ENCODE assay signal across 18 cellular contexts in the genomic region with DNA sequence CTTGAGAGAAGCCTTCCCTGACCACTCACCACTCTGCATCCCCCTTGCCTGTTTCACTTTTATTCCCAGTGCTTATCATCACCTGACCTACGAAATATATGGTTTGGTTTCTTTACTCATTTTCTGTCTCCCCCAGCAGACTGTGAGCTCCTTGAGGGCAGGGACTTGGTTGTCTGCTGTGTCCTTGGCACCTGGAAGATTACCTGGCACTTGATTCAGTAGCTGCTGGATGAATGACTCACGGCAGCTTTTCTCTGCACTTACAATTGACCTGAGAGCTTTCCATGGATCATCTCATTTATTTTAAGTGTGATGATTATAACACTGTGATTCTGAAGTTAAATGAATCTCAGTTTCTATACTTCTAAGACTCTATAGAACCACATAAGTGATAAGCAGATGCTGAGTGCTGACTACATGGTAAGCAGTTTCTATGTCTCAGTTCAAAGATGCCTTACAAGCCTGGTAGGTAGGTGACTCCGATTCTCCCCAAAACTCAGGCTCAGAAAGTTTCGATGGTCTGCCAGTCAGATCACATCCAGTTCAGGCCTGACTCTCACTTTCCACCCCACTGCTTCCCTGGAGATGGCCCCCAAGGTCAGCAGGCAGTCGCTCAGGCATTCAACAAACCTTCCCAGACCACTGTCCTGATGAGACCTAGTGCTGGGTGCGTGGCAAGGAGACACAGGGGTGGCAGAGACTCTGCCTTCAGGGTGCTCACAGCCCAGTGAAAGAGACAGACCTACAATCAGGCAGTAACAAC. TPM values are rescaled to one million over a fixed set of nuclear protein-coding genes. Genes with fewer than 3 reads are reported as not detected.
DNase-seq lines count a peak whose midpoint lies in the region; ATAC-seq, FAIRE-seq and TF ChIP-seq lines count a peak whose summit lies in the region.
"Had no signal": no experiment of that assay in that cellular context is flagged by ENCODE, and none has a peak within 500 bp of the region (broad histone marks: within the 10 kb centered on the region; RNA-seq: fewer than 3 reads in every experiment).

No MANE protein-coding gene starts in this region.

- H3K9ac ChIP-seq in astrocyte (ENCODE audit: low read length) = no peak overlapping the region

- no peak for TF ChIP-seq CTCF in activated B cell treated with CpG ODN at 0.5 μM for 24 hours (IDR thresholded peaks at IDR 0.05)
- no peak for TF ChIP-seq CTCF in astrocyte (IDR thresholded peaks at IDR 0.05; ENCODE audit: insufficient read depth, low read depth, low read length)
- TF ChIP-seq CTCF in GM20000 (IDR thresholded peaks at IDR 0.05; ENCODE audit: extremely low read depth, missing control alignments) = no peak

- no peak overlapping the region for H3K4me2 ChIP-seq in astrocyte (ENCODE audit: low read length)
- H3K4me2 ChIP-seq: GM23338 had no signal

- no peaks in the 10 kb centered on the region for H3K9me3 ChIP-seq in astrocyte (ENCODE audit: insufficient read depth, low read depth, low read length)
- H3K9me3 ChIP-seq: ascending aorta, right atrium auricular region, upper lobe of right lung had no signal

- intact Hi-C loops in activated B cell treated with CpG ODN at 0.5 μM for 24 hours (cut with micrococcal nuclease) = loop anchor here (5.0 kb wide), 1 partner anchor 61 kb away; no protein-coding TSS in a partner anchor

- ATAC-seq in activated B cell treated with CpG ODN at 0.5 μM for 24 hours (ENCODE audit: low read depth) = no peak
- ATAC-seq in stimulated activated effector memory CD8-positive, alpha-beta T cell treated with anti-CD3 and anti-CD28 coated beads, Interleukin-12 subunit alpha, Interleukin-12 subunit beta, amount 100 ng/mL, for 72 hours = peak; percentile 69
- ATAC-seq: GM23338, upper lobe of right lung had no signal

- H3K27ac ChIP-seq in astrocyte (ENCODE audit: low read depth, low read length) = no peak overlapping the region
- H3K27ac ChIP-seq: ascending aorta, right atrium auricular region, upper lobe of right lung had no signal

- no peak for FAIRE-seq in astrocyte (lab: Jason Lieb, UNC)
- FAIRE-seq: GM12891, TTC549 had no signal

- H4K20me1 ChIP-seq in astrocyte (ENCODE audit: insufficient read depth, low read length) = no peaks in the 10 kb centered on the region

- no peaks in the 10 kb centered on the region for H3K27me3 Mint-ChIP-seq in activated T-cell treated with anti-CD3 and anti-CD28 coated beads, Interleukin-2, amount 50 U/mL, for 24 hours
- H3K27me3 Mint-ChIP-seq in activated B cell treated with CpG ODN at 0.5 μM for 24 hours (no peaks in the 10 kb centered on the region), astrocyte (ENCODE audit: low read depth, unreplicated experiment) (peaks cover 40% of the 10 kb centered on the region)

- H3K79me2 ChIP-seq in astrocyte (ENCODE audit: insufficient read depth, low read length) = no peaks in the 10 kb centered on the region

- POLR2A ChIA-PET in activated B cell treated with CpG ODN at 0.5 μM for 24 hours (lab: Charles Lee) = no interaction called here

- H3K27ac Mint-ChIP-seq in activated T-cell treated with anti-CD3 and anti-CD28 coated beads, Interleukin-2, amount 50 U/mL, for 24 hours = peak overlapping the region; percentile 99
- peak overlapping the region; percentile 51 for H3K27ac Mint-ChIP-seq in activated B cell treated with CpG ODN at 0.5 μM for 24 hours
- peak overlapping the region; percentile 14 for H3K27ac Mint-ChIP-seq in astrocyte (ENCODE audit: unreplicated experiment)
- H3K27ac Mint-ChIP-seq in stimulated activated effector memory CD8-positive, alpha-beta T cell treated with anti-CD3 and anti-CD28 coated beads, Interleukin-12 subunit alpha, Interleukin-12 subunit beta, amount 100 ng/mL, for 72 hours = peak overlapping the region; percentile 97
- H3K27ac Mint-ChIP-seq: GM23338, nephron progenitor cell had no signal

- CTCF ChIA-PET in activated B cell treated with CpG ODN at 0.5 μM for 24 hours (lab: Charles Lee) = no interaction called here

- peaks cover 4% of the 10 kb centered on the region for H3K27me3 ChIP-seq in astrocyte (ENCODE audit: insufficient read depth, low read length)
- H3K27me3 ChIP-seq: ascending aorta, right atrium auricular region, upper lobe of right lung had no signal

- H3K36me3 ChIP-seq in astrocyte (ENCODE audit: insufficient read depth, low read length) = no peaks in the 10 kb centered on the region
- H3K36me3 ChIP-seq: ascending aorta, right atrium auricular region, upper lobe of right lung had no signal

- no peak overlapping the region for H3K4me3 ChIP-seq in astrocyte (ENCODE audit: insufficient read depth, low read depth, low read length)
- H3K4me3 ChIP-seq: ascending aorta, GM23338, right atrium auricular region, upper lobe of right lung had no signal

- no peaks in the 10 kb centered on the region for H3K4me1 ChIP-seq in astrocyte (ENCODE audit: insufficient read depth, low read length)
- H3K4me1 ChIP-seq: ascending aorta, right atrium auricular region, upper lobe of right lung had no signal

- no peak overlapping the region for H2AFZ ChIP-seq in astrocyte (ENCODE audit: low read depth, low read length)
- H2AFZ ChIP-seq: GM23338 had no signal

- DNase-seq in activated T-cell treated with anti-CD3 and anti-CD28 coated beads, Interleukin-2, amount 50 U/mL, for 24 hours = peak; percentile 65
- DNase-seq in activated T-cell treated with anti-CD3 and anti-CD28 coated beads for 4 hours (no peak), activated B cell treated with CpG ODN at 0.5 μM for 24 hours (no peak), astrocyte (ENCODE audit: low read depth) (no peak), NCI-H748 treated with DMSO at 0.1 percent for 48 hours (lab: John Stamatoyannopoulos, UW) (no peak), GM20000 (ENCODE audit: low spot score) (no peak), Kasumi-1 (lab: John Stamatoyannopoulos, UW) (no peak)
- no peak for DNase-seq in stimulated activated effector memory CD8-positive, alpha-beta T cell treated with anti-CD3 and anti-CD28 coated beads, Interleukin-12 subunit alpha, Interleukin-12 subunit beta, amount 100 ng/mL, for 72 hours (ENCODE audit: low spot score in 2 of 2)
- DNase-seq: cortex of kidney, NCI-H345, nephron progenitor cell, upper lobe of right lung had no signal

- H3K9me3 Mint-ChIP-seq in activated T-cell treated with anti-CD3 and anti-CD28 coated beads, Interleukin-2, amount 50 U/mL, for 24 hours = no peaks in the 10 kb centered on the region
- no peaks in the 10 kb centered on the region for H3K9me3 Mint-ChIP-seq in activated B cell treated with CpG ODN at 0.5 μM for 24 hours
- peaks cover 2% of the 10 kb centered on the region for H3K9me3 Mint-ChIP-seq in astrocyte (ENCODE audit: unreplicated experiment)
- H3K9me3 Mint-ChIP-seq in stimulated activated effector memory CD8-positive, alpha-beta T cell treated with anti-CD3 and anti-CD28 coated beads, Interleukin-12 subunit alpha, Interleukin-12 subunit beta, amount 100 ng/mL, for 72 hours = no peaks in the 10 kb centered on the region
- H3K9me3 Mint-ChIP-seq: GM23338, nephron progenitor cell had no signal

- peaks cover 79% of the 10 kb centered on the region for H3K4me1 Mint-ChIP-seq in activated T-cell treated with anti-CD3 and anti-CD28 coated beads, Interleukin-2, amount 50 U/mL, for 24 hours (ENCODE audit: low read depth)
- H3K4me1 Mint-ChIP-seq in activated B cell treated with CpG ODN at 0.5 μM for 24 hours (peaks cover 20% of the 10 kb centered on the region), astrocyte (ENCODE audit: low read depth, unreplicated experiment) (peaks cover 4% of the 10 kb centered on the region)
- H3K4me1 Mint-ChIP-seq in stimulated activated effector memory CD8-positive, alpha-beta T cell treated with anti-CD3 and anti-CD28 coated beads, Interleukin-12 subunit alpha, Interleukin-12 subunit beta, amount 100 ng/mL, for 72 hours = peaks cover 87% of the 10 kb centered on the region
- H3K4me1 Mint-ChIP-seq: GM23338 had no signal

- H3K4me3 Mint-ChIP-seq in activated T-cell treated with anti-CD3 and anti-CD28 coated beads, Interleukin-2, amount 50 U/mL, for 24 hours = peak overlapping the region; percentile 67
- H3K4me3 Mint-ChIP-seq in activated B cell treated with CpG ODN at 0.5 μM for 24 hours = no peak overlapping the region
- no peak overlapping the region for H3K4me3 Mint-ChIP-seq in astrocyte (ENCODE audit: unreplicated experiment)
- H3K4me3 Mint-ChIP-seq in stimulated activated effector memory CD8-positive, alpha-beta T cell treated with anti-CD3 and anti-CD28 coated beads, Interleukin-12 subunit alpha, Interleukin-12 subunit beta, amount 100 ng/mL, for 72 hours = peak overlapping the region; percentile 62
- H3K4me3 Mint-ChIP-seq: GM23338, nephron progenitor cell had no signal

- H3K36me3 Mint-ChIP-seq in activated T-cell treated with anti-CD3 and anti-CD28 coated beads, Interleukin-2, amount 50 U/mL, for 24 hours (ENCODE audit: low read depth) = peaks cover 99% of the 10 kb centered on the region
- no peaks in the 10 kb centered on the region for H3K36me3 Mint-ChIP-seq in activated B cell treated with CpG ODN at 0.5 μM for 24 hours (ENCODE audit: low read depth)
- H3K36me3 Mint-ChIP-seq in astrocyte (ENCODE audit: low read depth, unreplicated experiment) = no peaks in the 10 kb centered on the region
- H3K36me3 Mint-ChIP-seq in stimulated activated effector memory CD8-positive, alpha-beta T cell treated with anti-CD3 and anti-CD28 coated beads, Interleukin-12 subunit alpha, Interleukin-12 subunit beta, amount 100 ng/mL, for 72 hours = peaks cover 100% of the 10 kb centered on the region

RNA-seq across cellular contexts. Expression of a gene that starts 11.6 kb away (rescaled TPM):
- total RNA-seq in activated B cell treated with CpG ODN at 0.5 μM for 24 hours (11.0 and 12.7 TPM in 2 replicates), astrocyte (1.3 and 1.6 TPM in 2 replicates)
- total RNA-seq: lung microvascular endothelial cell had no signal

RNA-seq across cellular contexts. Expression of a gene that starts 28.6 kb away (rescaled TPM):
- total RNA-seq in activated B cell treated with CpG ODN at 0.5 μM for 24 hours (4.6 and 5.4 TPM in 2 replicates), astrocyte (not detected in 2 replicates)
- total RNA-seq: ascending aorta, GM23338, lung microvascular endothelial cell, right atrium auricular region had no signal

RNA-seq across cellular contexts. Expression of a gene that starts 50.0 kb away (rescaled TPM):
- total RNA-seq in activated B cell treated with CpG ODN at 0.5 μM for 24 hours (5.2 and 8.2 TPM in 2 replicates), astrocyte (6.0 and 8.4 TPM in 2 replicates)

Comparison
In these comparisons a context has a peak if more than half of its experiments do, and no peak if none do; other contexts are left out.
1. H3K27ac Mint-ChIP-seq: peak in every context shown above with its lines; median percentile 99 in activated T-cell treated with anti-CD3 and anti-CD28 coated beads, Interleukin-2, amount 50 U/mL, for 24 hours; 97 in stimulated activated effector memory CD8-positive, alpha-beta T cell treated with anti-CD3 and anti-CD28 coated beads, Interleukin-12 subunit alpha, Interleukin-12 subunit beta, amount 100 ng/mL, for 72 hours; 51 in activated B cell treated with CpG ODN at 0.5 μM for 24 hours; 14 in astrocyte.
2. H3K4me3 Mint-ChIP-seq: peak in activated T-cell treated with anti-CD3 and anti-CD28 coated beads, Interleukin-2, amount 50 U/mL, for 24 hours (single experiment) and stimulated activated effector memory CD8-positive, alpha-beta T cell treated with anti-CD3 and anti-CD28 coated beads, Interleukin-12 subunit alpha, Interleukin-12 subunit beta, amount 100 ng/mL, for 72 hours (single experiment); none in activated B cell treated with CpG ODN at 0.5 μM for 24 hours (single experiment) and astrocyte (single experiment).